Comparison of ENCODE assay signal across 14 cellular contexts in the genomic region with DNA sequence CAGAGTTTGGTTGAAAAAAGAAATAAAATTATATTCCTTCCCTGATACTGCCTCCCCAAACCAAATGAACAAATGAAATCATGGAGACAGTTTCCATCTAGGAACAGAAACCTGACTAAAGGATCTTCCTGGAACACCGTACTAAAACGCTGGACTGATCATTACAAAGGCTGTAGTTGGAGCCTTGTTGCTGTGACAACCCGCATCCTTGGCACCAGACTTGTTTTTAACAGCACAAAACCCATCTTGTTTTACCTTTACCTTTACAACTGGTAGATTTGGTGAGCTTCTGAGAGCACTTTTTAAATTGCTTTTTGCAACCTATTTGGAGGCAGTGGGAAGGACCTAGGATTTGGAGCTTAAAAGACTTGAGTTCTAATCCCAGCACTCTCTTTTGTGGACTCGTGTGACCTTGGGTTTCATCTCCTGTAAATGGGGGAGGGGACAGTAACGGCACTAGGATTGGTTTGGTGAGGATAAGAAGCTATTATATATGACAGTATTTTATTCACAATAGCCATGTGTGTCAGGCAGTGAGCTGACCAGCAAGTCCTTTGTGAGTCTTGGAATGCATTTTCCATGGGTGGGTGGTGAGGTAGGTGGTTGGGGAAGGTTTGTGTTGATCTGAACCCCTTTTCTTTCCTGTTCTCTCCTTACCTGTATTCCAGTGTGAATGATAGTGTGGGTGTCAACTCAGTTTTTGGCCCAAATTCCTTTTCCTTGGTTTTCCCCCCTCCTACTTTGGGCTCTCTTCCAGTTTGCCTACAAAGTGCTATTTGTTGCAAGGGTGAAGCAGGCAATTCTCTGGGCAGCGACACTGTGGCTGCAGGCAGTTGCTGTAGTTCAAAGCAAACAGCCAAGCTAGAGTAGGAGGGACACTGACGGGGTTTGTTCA. TPM values are rescaled to one million over a fixed set of nuclear protein-coding genes. Genes with fewer than 3 reads are reported as not detected.
DNase-seq lines count a peak whose midpoint lies in the region; ATAC-seq and TF ChIP-seq lines count a peak whose summit lies in the region.
"Had no signal": no experiment of that assay in that cellular context is flagged by ENCODE, and none has a peak within 500 bp of the region (broad histone marks: within the 10 kb centered on the region; RNA-seq: fewer than 3 reads in every experiment).

No MANE protein-coding gene starts in this region.

- in situ Hi-C loops in GM13977 (cut with MboI; ENCODE audit: low pct_unique_long_range_greater_than_20kb, low sequenced_read_pairs, unreplicated experiment) = no loop called here

- H3K9me3 Mint-ChIP-seq in stimulated activated memory B cell treated with anti-CD40 and anti-IgM and Interleukin-4, amounts not matched to agents 10 μg/mL and 1 μg/mL and 100 μg/mL, for 72 hours = no peaks in the 10 kb centered on the region
- H3K9me3 Mint-ChIP-seq: activated CD4-positive, alpha-beta T cell treated with anti-CD3 and anti-CD28 coated beads, Interleukin-2, amount 10 ng/mL, durations not matched to agents 24 days and 14 days; T-helper 2 cell treated with Interferon-gamma antibody and Interleukin-4, amounts not matched to agents 5 μg/mL and 100 μg/mL, for 36 hours had no signal

- TF ChIP-seq POLR2A in body of pancreas (IDR thresholded peaks at IDR 0.05) = no peak

- H3K9me3 ChIP-seq in HUES64 (ENCODE audit: insufficient read depth, low read depth, low read length) = no peaks in the 10 kb centered on the region
- H3K9me3 ChIP-seq in body of pancreas = no peaks in the 10 kb centered on the region
- H3K9me3 ChIP-seq in liver (ENCODE audit: control insufficient read depth in 4 of 4, low read length in 3 of 4) = no peaks in the 10 kb centered on the region
- H3K9me3 ChIP-seq: BLaER1 treated with 17β-estradiol and CSF1 and Interleukin-3, amounts not matched to agents 10 nM and 100 nM; lower lobe of right lung had no signal

- H3K36me3 ChIP-seq in HUES64 (ENCODE audit: insufficient read depth, low read length) (no peaks in the 10 kb centered on the region), body of pancreas (replicated peaks in 1 of 2; ENCODE audit: insufficient read depth in 1 of 2, low read depth in 2 of 2) (no peaks in the 10 kb centered on the region), liver (ENCODE audit: control insufficient read depth in 4 of 4, insufficient read depth in 3 of 4, low read depth in 1 of 4, low read length in 3 of 4) (peaks cover 0 to 1% (median 0%) of the 10 kb centered on the region in 4 donors)
- H3K36me3 ChIP-seq: lower lobe of right lung had no signal

- peak overlapping the region; percentile 22; the same call in 1 of the 2 replicates for H3K27ac ChIP-seq in HUES64 (ENCODE audit: low read depth, low read length)
- H3K27ac ChIP-seq in body of pancreas = peak overlapping the region in 1 of 4 donors; percentile 52
- H3K27ac ChIP-seq in liver (ENCODE audit: low read depth in 1 of 2, low read length in 2 of 2) = no peak overlapping the region
- H3K27ac ChIP-seq: lower lobe of right lung had no signal

- ATAC-seq in body of pancreas (no peak), HG03045 (IDR thresholded peaks at IDR 0.05; ENCODE audit: unreplicated experiment) (no peak)
- no peak for ATAC-seq in stimulated activated memory B cell treated with anti-CD40 and anti-IgM and Interleukin-4, amounts not matched to agents 10 μg/mL and 1 μg/mL and 100 μg/mL, for 72 hours
- ATAC-seq: lower lobe of right lung had no signal

- H3K9ac ChIP-seq in HUES64 (ENCODE audit: low read depth, low read length) (no peak overlapping the region), liver (ENCODE audit: low read depth in 1 of 2, low read length in 2 of 2) (no peak overlapping the region)
- H3K9ac ChIP-seq: BLaER1 treated with 17β-estradiol and CSF1 and Interleukin-3, amounts not matched to agents 10 nM and 100 nM had no signal

- H3K36me3 Mint-ChIP-seq in stimulated activated memory B cell treated with anti-CD40 and anti-IgM and Interleukin-4, amounts not matched to agents 10 μg/mL and 1 μg/mL and 100 μg/mL, for 72 hours = peaks cover 2% of the 10 kb centered on the region

- H3K4me3 Mint-ChIP-seq in stimulated activated memory B cell treated with anti-CD40 and anti-IgM and Interleukin-4, amounts not matched to agents 10 μg/mL and 1 μg/mL and 100 μg/mL, for 72 hours = no peak overlapping the region
- H3K4me3 Mint-ChIP-seq: activated CD4-positive, alpha-beta T cell treated with anti-CD3 and anti-CD28 coated beads, Interleukin-2, amount 10 ng/mL, durations not matched to agents 24 days and 14 days; T-helper 2 cell treated with Interferon-gamma antibody and Interleukin-4, amounts not matched to agents 5 μg/mL and 100 μg/mL, for 36 hours had no signal

- peak overlapping the region; percentile 16 for H3K27ac Mint-ChIP-seq in stimulated activated memory B cell treated with anti-CD40 and anti-IgM and Interleukin-4, amounts not matched to agents 10 μg/mL and 1 μg/mL and 100 μg/mL, for 72 hours
- H3K27ac Mint-ChIP-seq: activated CD4-positive, alpha-beta T cell treated with anti-CD3 and anti-CD28 coated beads, Interleukin-2, amount 10 ng/mL, durations not matched to agents 24 days and 14 days; T-helper 2 cell treated with Interferon-gamma antibody and Interleukin-4, amounts not matched to agents 5 μg/mL and 100 μg/mL, for 36 hours had no signal

- H3K27me3 Mint-ChIP-seq in stimulated activated memory B cell treated with anti-CD40 and anti-IgM and Interleukin-4, amounts not matched to agents 10 μg/mL and 1 μg/mL and 100 μg/mL, for 72 hours = no peaks in the 10 kb centered on the region

- H3K27me3 ChIP-seq in HUES64 (ENCODE audit: insufficient read depth, low read length) (no peaks in the 10 kb centered on the region), body of pancreas (no peaks in the 10 kb centered on the region), liver (ENCODE audit: control insufficient read depth in 4 of 4, insufficient read depth in 4 of 4, low read length in 3 of 4) (no peaks in the 10 kb centered on the region)
- H3K27me3 ChIP-seq: BLaER1 treated with 17β-estradiol and CSF1 and Interleukin-3, amounts not matched to agents 10 nM and 100 nM had no signal

- TF ChIP-seq CTCF in body of pancreas (IDR thresholded peaks at IDR 0.05) = no peak
- TF ChIP-seq CTCF in liver (IDR thresholded peaks at IDR 0.05; ENCODE audit: low read depth, low read length, missing input control) = no peak
- TF ChIP-seq CTCF in GM13977 (IDR thresholded peaks at IDR 0.05; ENCODE audit: extremely low read depth, insufficient read depth, missing control alignments) = no peak

- intact Hi-C loops in body of pancreas (cut with DNase I) = no loop called here

- DNase-seq in body of pancreas (peak in 3 of 4 donors; percentile 13 to 17 (median 16)), GM13977 (ENCODE audit: low spot score) (no peak), cerebellar nuclear complex (lab: John Stamatoyannopoulos, UW) (no peak)
- DNase-seq: activated CD4-positive, alpha-beta T cell treated with anti-CD3 and anti-CD28 coated beads, Interleukin-2, amount 10 ng/mL, durations not matched to agents 24 days and 14 days; H7; lower lobe of right lung; NCI-H187 had no signal

- peak in 1 of 2 donors; percentile 15 for TF ChIP-seq RAD21 in liver (IDR thresholded peaks at IDR 0.05)

- peaks cover 42% of the 10 kb centered on the region for H3K4me1 Mint-ChIP-seq in stimulated activated memory B cell treated with anti-CD40 and anti-IgM and Interleukin-4, amounts not matched to agents 10 μg/mL and 1 μg/mL and 100 μg/mL, for 72 hours

- 81% methylated on average over 7 of the region's 7 CpGs for WGBS in HUES64
- WGBS in body of pancreas, 2 donors = 43 to 55% methylated on average over 7 of the region's 7 CpGs
- WGBS in liver = 60% methylated on average over 7 of the region's 7 CpGs

- no peak overlapping the region for H3K4me3 ChIP-seq in HUES64 (ENCODE audit: low read length)
- H3K4me3 ChIP-seq in body of pancreas = no peak overlapping the region
- no peak overlapping the region for H3K4me3 ChIP-seq in liver (ENCODE audit: low read depth in 1 of 3, low read length in 3 of 3)
- H3K4me3 ChIP-seq: BLaER1 treated with 17β-estradiol and CSF1 and Interleukin-3, amounts not matched to agents 10 nM and 100 nM; lower lobe of right lung; smooth muscle cell had no signal

- H3K4me1 ChIP-seq in HUES64 (ENCODE audit: insufficient read depth, low read length) = peaks cover 59% of the 10 kb centered on the region
- peaks cover 42% of the 10 kb centered on the region for H3K4me1 ChIP-seq in body of pancreas
- H3K4me1 ChIP-seq in liver (ENCODE audit: control insufficient read depth in 4 of 4, insufficient read depth in 4 of 4, low read length in 3 of 4) = peaks cover 10 to 65% (median 56%) of the 10 kb centered on the region in 4 donors

TF ChIP-seq in liver, 16 proteins besides CTCF, POLR2A, EP300 and RAD21 (continues in another document):
- TF ChIP-seq, protein P1, sequence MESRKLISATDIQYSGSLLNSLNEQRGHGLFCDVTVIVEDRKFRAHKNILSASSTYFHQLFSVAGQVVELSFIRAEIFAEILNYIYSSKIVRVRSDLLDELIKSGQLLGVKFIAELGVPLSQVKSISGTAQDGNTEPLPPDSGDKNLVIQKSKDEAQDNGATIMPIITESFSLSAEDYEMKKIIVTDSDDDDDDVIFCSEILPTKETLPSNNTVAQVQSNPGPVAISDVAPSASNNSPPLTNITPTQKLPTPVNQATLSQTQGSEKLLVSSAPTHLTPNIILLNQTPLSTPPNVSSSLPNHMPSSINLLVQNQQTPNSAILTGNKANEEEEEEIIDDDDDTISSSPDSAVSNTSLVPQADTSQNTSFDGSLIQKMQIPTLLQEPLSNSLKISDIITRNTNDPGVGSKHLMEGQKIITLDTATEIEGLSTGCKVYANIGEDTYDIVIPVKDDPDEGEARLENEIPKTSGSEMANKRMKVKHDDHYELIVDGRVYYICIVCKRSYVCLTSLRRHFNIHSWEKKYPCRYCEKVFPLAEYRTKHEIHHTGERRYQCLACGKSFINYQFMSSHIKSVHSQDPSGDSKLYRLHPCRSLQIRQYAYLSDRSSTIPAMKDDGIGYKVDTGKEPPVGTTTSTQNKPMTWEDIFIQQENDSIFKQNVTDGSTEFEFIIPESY (IDR thresholded peaks at IDR 0.05) = no peak
- TF ChIP-seq HNF4A (conservative IDR thresholded peaks at IDR 0.05) (peak in 1 of 2 donors; percentile 11), TAF1 (conservative IDR thresholded peaks at IDR 0.05) (no peak)

RNA-seq across cellular contexts. Expression of a gene that starts 12.6 kb away (rescaled TPM):
- polyA plus RNA-seq in HUES64 (2013, experiment 1 of 2) = 34.0 TPM
- polyA plus RNA-seq in HUES64 (2013, experiment 2 of 2) = 34.5 TPM
- total RNA-seq in body of pancreas (10 to 100 TPM in 1 of 2 donors, 1 to 10 TPM in 1; 7.6 to 13.0 TPM), liver (10 to 100 TPM; 17.1 to 17.4 TPM)
- 10 to 100 TPM in 1 of 2 donors, 1 to 10 TPM in 1; 7.1 to 11.7 TPM for polyA plus RNA-seq in liver

Comparison
In these comparisons a context has a peak if more than half of its experiments do, and no peak if none do; other contexts are left out.
1. DNase-seq: peak in body of pancreas (3 of 4); none in GM13977 (single experiment) and cerebellar nuclear complex (0 of 2).